26 cellular contexts compared by ENCODE assay signal in the genomic region with DNA sequence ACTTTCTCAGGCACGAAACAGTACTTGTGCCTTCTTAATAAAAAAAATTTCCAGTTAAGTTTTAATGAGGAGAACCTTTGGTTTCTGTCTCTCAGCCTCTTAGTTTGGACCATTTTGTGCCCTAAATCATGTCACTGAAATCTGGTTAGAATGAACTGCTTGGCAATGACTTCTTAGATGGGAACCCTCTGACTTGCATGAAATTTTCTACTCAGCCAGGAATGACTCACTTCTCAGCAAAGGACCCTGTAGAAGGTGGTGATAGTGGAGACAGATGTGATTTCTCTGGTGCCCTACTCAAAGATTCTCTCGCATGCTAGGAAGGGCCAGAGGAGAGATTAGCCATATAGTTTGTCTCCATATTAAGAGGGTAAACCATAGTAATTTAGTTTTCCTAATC. TPM values are rescaled to one million over a fixed set of nuclear protein-coding genes. Genes with fewer than 3 reads are reported as not detected.
DNase-seq lines count a peak whose midpoint lies in the region; ATAC-seq, FAIRE-seq and TF ChIP-seq lines count a peak whose summit lies in the region.
"Had no signal": no experiment of that assay in that cellular context is flagged by ENCODE, and none has a peak within 500 bp of the region (broad histone marks: within the 10 kb centered on the region; RNA-seq: fewer than 3 reads in every experiment).

No MANE protein-coding gene starts in this region.

- ATAC-seq in SK-N-SH treated with all-trans-retinoic acid at 6 μM for 48 hours = peak; percentile 45; the same call in 2 of the 3 replicates
- no peak for ATAC-seq in GM18868 (IDR thresholded peaks at IDR 0.05; ENCODE audit: unreplicated experiment)
- no peak for ATAC-seq in GM19463 (IDR thresholded peaks at IDR 0.05; ENCODE audit: unreplicated experiment)
- ATAC-seq: esophagus mucosa; GM23338; left colon; Panc1; stimulated activated naive CD8-positive, alpha-beta T cell treated with anti-CD3 and anti-CD28 coated beads, Interleukin-15, Interleukin-2, amounts not matched to agents 100 U/mL and 50 U/mL, for 24 hours; WTC11 had no signal

- peak; percentile 70 for DNase-seq in GM04504 (ENCODE audit: low read depth)
- DNase-seq in fibroblast of the aortic adventitia (ENCODE audit: low read depth) = peak; percentile 64
- DNase-seq in type B pancreatic cell (ENCODE audit: extremely low spot score, unreplicated experiment) = no peak
- DNase-seq in GM12891 (ENCODE audit: insufficient read length, low spot score) = no peak
- DNase-seq: activated CD4-positive, alpha-beta memory T cell treated with anti-CD3 and anti-CD28 coated beads, Interleukin-2, amount 10 ng/mL, durations not matched to agents 7 days and 5 days; activated T-cell treated with anti-CD3 and anti-CD28 coated beads for 4 hours; anterior cingulate cortex; BE2C; cerebellar nuclear complex; COR-L47; effector CD4-positive, alpha-beta T cell; KBM-7; left colon; NCI-H1930; stimulated activated CD4-positive, alpha-beta T cell treated with anti-CD3 and anti-CD28 coated beads, Interleukin-2, amount 100 ng/mL, for 24 hours; stimulated activated naive CD8-positive, alpha-beta T cell treated with anti-CD3 and anti-CD28 coated beads, Interleukin-15, Interleukin-2, amounts not matched to agents 100 U/mL and 50 U/mL, for 24 hours had no signal

- H3K4me3 Mint-ChIP-seq in type B pancreatic cell = no peak overlapping the region
- H3K4me3 Mint-ChIP-seq: activated CD4-positive, alpha-beta memory T cell treated with anti-CD3 and anti-CD28 coated beads, Interleukin-2, amount 10 ng/mL, durations not matched to agents 7 days and 5 days; GM23338; WTC11 had no signal

- peak overlapping the region; percentile 29 for H3K27ac Mint-ChIP-seq in type B pancreatic cell
- H3K27ac Mint-ChIP-seq: activated CD4-positive, alpha-beta memory T cell treated with anti-CD3 and anti-CD28 coated beads, Interleukin-2, amount 10 ng/mL, durations not matched to agents 7 days and 5 days; GM23338; WTC11 had no signal

- no peak for FAIRE-seq in GM12891 (lab: Jason Lieb, UNC)
- FAIRE-seq: G401.6 had no signal

- no peak for TF ChIP-seq POLR2A in GM12891 (IDR thresholded peaks at IDR 0.05; ENCODE audit: low read depth, low read length)

- H3K27me3 Mint-ChIP-seq in type B pancreatic cell = no peaks in the 10 kb centered on the region
- H3K27me3 Mint-ChIP-seq: activated CD4-positive, alpha-beta memory T cell treated with anti-CD3 and anti-CD28 coated beads, Interleukin-2, amount 10 ng/mL, durations not matched to agents 7 days and 5 days had no signal

- no peaks in the 10 kb centered on the region for H3K36me3 Mint-ChIP-seq in type B pancreatic cell
- H3K36me3 Mint-ChIP-seq: WTC11 had no signal

- peaks cover 26% of the 10 kb centered on the region for H3K4me1 Mint-ChIP-seq in type B pancreatic cell (ENCODE audit: unreplicated experiment)

- no peaks in the 10 kb centered on the region for H3K9me3 Mint-ChIP-seq in type B pancreatic cell
- H3K9me3 Mint-ChIP-seq: activated CD4-positive, alpha-beta memory T cell treated with anti-CD3 and anti-CD28 coated beads, Interleukin-2, amount 10 ng/mL, durations not matched to agents 7 days and 5 days; GM23338; WTC11 had no signal

- TF ChIP-seq CTCF in fibroblast of the aortic adventitia (IDR thresholded peaks at IDR 0.05; ENCODE audit: insufficient read depth, low read length) = no peak
- TF ChIP-seq CTCF in type B pancreatic cell (conservative IDR thresholded peaks at IDR 0.05) = no peak

- H3K4me3 ChIP-seq in fibroblast of the aortic adventitia (ENCODE audit: low read depth, low read length) = no peak overlapping the region
- H3K4me3 ChIP-seq: GM23338, prostate gland, skin epidermis had no signal

TF ChIP-seq in SK-N-SH treated with all-trans-retinoic acid at 6 μM for 48 hours, 23 proteins besides CTCF, POLR2A, EP300 and RAD21:
- TF ChIP-seq ISL1 (CRISPR knock-in tag; IDR thresholded peaks at IDR 0.05) (peak; percentile 27; the same call in 1 of the 2 replicates), ZNF565 (CRISPR knock-in tag; conservative IDR thresholded peaks at IDR 0.05; ENCODE audit: low read depth) (no peak)
TF ChIP-seq in SK-N-SH treated with all-trans-retinoic acid at 6 μM for 48 hours: peak in this region for 1.

TF ChIP-seq in GM12891, 5 proteins besides CTCF, POLR2A, EP300 and RAD21:
- TF ChIP-seq POLR2AphosphoS5 (IDR thresholded peaks at IDR 0.05; ENCODE audit: low read depth, low read length) = no peak
- TF ChIP-seq TAF1 (IDR thresholded peaks at IDR 0.05; ENCODE audit: low read depth, low read length) = no peak
- no peak for TF ChIP-seq SPI1 (IDR thresholded peaks at IDR 0.05; ENCODE audit: low read depth, low read length)
- TF ChIP-seq PAX5 (IDR thresholded peaks at IDR 0.05; ENCODE audit: insufficient read depth, low read length, severe bottlenecking) = no peak
- no peak for TF ChIP-seq POU2F2 (IDR thresholded peaks at IDR 0.05; ENCODE audit: low read depth, low read length)

RNA-seq across cellular contexts. Expression of a gene that starts 50.5 kb away (rescaled TPM):
- total RNA-seq in fibroblast of the aortic adventitia (ENCODE audit: low replicate concordance) (0.63 TPM in 1 of 2 replicates, not detected in the other), type B pancreatic cell (ENCODE audit: low replicate concordance) (2.7 and 15.7 TPM in 2 replicates)
- polyA plus RNA-seq in GM12891 (2012; ENCODE audit: low read depth, missing spikeins) = not detected

Comparison
In these comparisons a context has a peak if more than half of its experiments do, and no peak if none do; other contexts are left out.
1. DNase-seq: peak in GM04504 (single experiment) and fibroblast of the aortic adventitia (single experiment); none in type B pancreatic cell (single experiment) and GM12891 (single experiment).